ENCODE assay signal across 19 cellular contexts in the genomic region with DNA sequence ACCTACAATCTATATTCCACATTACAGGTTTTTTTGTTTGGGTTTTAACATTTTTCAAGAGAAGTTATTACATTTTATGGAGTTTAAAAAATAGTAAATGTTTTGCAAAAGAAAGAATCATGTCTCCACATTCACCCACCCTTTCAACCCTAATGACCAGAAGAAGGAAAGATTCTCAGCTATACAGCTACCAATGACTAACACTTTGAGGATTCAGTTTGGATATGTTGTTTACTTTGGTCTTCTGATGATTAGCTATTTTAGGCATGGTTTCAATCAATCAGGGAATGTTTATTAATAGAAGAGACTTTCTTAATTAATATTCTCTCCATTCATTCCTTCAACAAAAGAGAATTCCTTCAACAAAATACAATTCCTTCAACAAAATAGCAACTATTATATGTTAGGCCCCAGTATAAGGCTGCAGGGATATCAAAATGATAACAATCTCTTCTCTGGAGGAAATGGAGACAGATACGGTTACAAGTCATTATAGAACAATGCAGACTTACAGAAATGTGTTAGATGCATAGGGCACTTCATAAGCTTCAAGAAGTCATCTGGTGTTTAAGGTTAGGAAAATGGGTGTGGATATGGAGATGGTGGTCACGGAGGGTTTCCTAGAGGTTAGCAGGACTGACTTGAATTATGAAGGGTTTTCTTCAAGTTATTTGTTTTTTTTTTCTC.
"Had no signal": no experiment of that assay in that cellular context is flagged by ENCODE, and none has a peak within 500 bp of the region (broad histone marks: within the 10 kb centered on the region; RNA-seq: fewer than 3 reads in every experiment).

No MANE protein-coding gene starts in this region.

- H3K27ac ChIP-seq: breast epithelium, neutrophil, tibial artery, vagina had no signal

- H3K36me3 Mint-ChIP-seq: immature natural killer cell; stimulated activated effector memory CD8-positive, alpha-beta T cell treated with anti-CD3 and anti-CD28 coated beads, Interleukin-12 subunit alpha, Interleukin-12 subunit beta, amount 100 ng/mL, for 72 hours had no signal

- H3K4me1 Mint-ChIP-seq: immature natural killer cell had no signal

- H3K9me3 ChIP-seq: breast epithelium, neutrophil, tibial artery, vagina had no signal

- H3K4me3 ChIP-seq: breast epithelium, lung, tibial artery, vagina had no signal

- H3K27me3 ChIP-seq: breast epithelium, tibial artery, vagina had no signal

- H3K27ac Mint-ChIP-seq: activated naive CD8-positive, alpha-beta T cell treated with anti-CD3 and anti-CD28 coated beads, Interleukin-2, amount 10 ng/mL, durations not matched to agents 7 days and 5 days; immature natural killer cell; naive thymus-derived CD4-positive, alpha-beta T cell; stimulated activated effector memory CD8-positive, alpha-beta T cell treated with anti-CD3 and anti-CD28 coated beads, Interleukin-12 subunit alpha, Interleukin-12 subunit beta, amount 100 ng/mL, for 72 hours had no signal

- ATAC-seq: esophagus mucosa; left cardiac atrium; naive thymus-derived CD4-positive, alpha-beta T cell; stimulated activated effector memory CD8-positive, alpha-beta T cell treated with anti-CD3 and anti-CD28 coated beads, Interleukin-12 subunit alpha, Interleukin-12 subunit beta, amount 100 ng/mL, for 72 hours had no signal

- H3K4me3 Mint-ChIP-seq: activated naive CD8-positive, alpha-beta T cell treated with anti-CD3 and anti-CD28 coated beads, Interleukin-2, amount 10 ng/mL, durations not matched to agents 7 days and 5 days; immature natural killer cell; naive thymus-derived CD4-positive, alpha-beta T cell; stimulated activated effector memory CD8-positive, alpha-beta T cell treated with anti-CD3 and anti-CD28 coated beads, Interleukin-12 subunit alpha, Interleukin-12 subunit beta, amount 100 ng/mL, for 72 hours had no signal

- H3K4me1 ChIP-seq: breast epithelium, tibial artery, vagina had no signal

- H3K27me3 Mint-ChIP-seq: activated naive CD8-positive, alpha-beta T cell treated with anti-CD3 and anti-CD28 coated beads, Interleukin-2, amount 10 ng/mL, durations not matched to agents 7 days and 5 days; naive thymus-derived CD4-positive, alpha-beta T cell had no signal

- H3K36me3 ChIP-seq: breast epithelium, neutrophil, tibial artery, vagina had no signal

- DNase-seq: activated CD4-positive, alpha-beta T cell treated with anti-CD3 and anti-CD28 coated beads, Interleukin-2, amount 50 U/mL, for 48 hours; activated CD4-positive, CD25-positive, alpha-beta regulatory T cell treated with anti-CD3 and anti-CD28 coated beads, Interleukin-2, amount 50 U/mL, for 72 hours; activated CD8-positive, alpha-beta memory T cell treated with anti-CD3 and anti-CD28 coated beads, Interleukin-2, amount 50 U/mL, for 4 hours; activated naive CD8-positive, alpha-beta T cell treated with anti-CD3 and anti-CD28 coated beads, Interleukin-2, amount 10 ng/mL, durations not matched to agents 7 days and 5 days; aorta; foreskin fibroblast; glutamatergic neuron; immature natural killer cell; left cardiac atrium; naive thymus-derived CD4-positive, alpha-beta T cell; posterior cingulate gyrus; small intestine; tibial artery had no signal

- H3K9me3 Mint-ChIP-seq: immature natural killer cell; naive thymus-derived CD4-positive, alpha-beta T cell; stimulated activated effector memory CD8-positive, alpha-beta T cell treated with anti-CD3 and anti-CD28 coated beads, Interleukin-12 subunit alpha, Interleukin-12 subunit beta, amount 100 ng/mL, for 72 hours had no signal

- FAIRE-seq: small intestine had no signal
